1 cellular context compared by ENCODE assay signal in the genomic region with DNA sequence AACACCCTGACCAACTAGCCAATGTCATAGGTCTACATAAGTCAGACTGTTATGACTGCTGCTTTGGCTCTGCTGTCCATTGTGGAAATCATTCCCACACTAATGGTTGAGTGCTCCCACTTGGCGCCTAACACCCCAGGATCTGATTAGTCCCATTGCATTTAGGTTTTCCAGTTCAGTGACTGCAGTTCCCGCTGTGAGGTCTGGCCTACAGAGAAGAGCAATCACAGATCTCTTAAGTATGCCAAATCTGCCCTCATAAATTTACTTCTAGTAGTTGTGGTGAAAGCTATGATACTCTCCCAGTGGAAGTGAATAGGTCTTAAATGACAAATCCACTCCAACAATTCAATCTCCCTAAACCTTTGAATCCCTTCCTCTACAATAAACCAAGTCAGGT.
TF ChIP-seq lines count a peak whose summit lies in the region.

No MANE protein-coding gene starts in this region.

TF ChIP-seq in GM23338, 12 proteins besides CTCF, POLR2A, EP300 and RAD21 (continued from another document):
- TF ChIP-seq, protein P1, sequence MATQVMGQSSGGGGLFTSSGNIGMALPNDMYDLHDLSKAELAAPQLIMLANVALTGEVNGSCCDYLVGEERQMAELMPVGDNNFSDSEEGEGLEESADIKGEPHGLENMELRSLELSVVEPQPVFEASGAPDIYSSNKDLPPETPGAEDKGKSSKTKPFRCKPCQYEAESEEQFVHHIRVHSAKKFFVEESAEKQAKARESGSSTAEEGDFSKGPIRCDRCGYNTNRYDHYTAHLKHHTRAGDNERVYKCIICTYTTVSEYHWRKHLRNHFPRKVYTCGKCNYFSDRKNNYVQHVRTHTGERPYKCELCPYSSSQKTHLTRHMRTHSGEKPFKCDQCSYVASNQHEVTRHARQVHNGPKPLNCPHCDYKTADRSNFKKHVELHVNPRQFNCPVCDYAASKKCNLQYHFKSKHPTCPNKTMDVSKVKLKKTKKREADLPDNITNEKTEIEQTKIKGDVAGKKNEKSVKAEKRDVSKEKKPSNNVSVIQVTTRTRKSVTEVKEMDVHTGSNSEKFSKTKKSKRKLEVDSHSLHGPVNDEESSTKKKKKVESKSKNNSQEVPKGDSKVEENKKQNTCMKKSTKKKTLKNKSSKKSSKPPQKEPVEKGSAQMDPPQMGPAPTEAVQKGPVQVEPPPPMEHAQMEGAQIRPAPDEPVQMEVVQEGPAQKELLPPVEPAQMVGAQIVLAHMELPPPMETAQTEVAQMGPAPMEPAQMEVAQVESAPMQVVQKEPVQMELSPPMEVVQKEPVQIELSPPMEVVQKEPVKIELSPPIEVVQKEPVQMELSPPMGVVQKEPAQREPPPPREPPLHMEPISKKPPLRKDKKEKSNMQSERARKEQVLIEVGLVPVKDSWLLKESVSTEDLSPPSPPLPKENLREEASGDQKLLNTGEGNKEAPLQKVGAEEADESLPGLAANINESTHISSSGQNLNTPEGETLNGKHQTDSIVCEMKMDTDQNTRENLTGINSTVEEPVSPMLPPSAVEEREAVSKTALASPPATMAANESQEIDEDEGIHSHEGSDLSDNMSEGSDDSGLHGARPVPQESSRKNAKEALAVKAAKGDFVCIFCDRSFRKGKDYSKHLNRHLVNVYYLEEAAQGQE (IDR thresholded peaks at IDR 0.05; ENCODE audit: unreplicated experiment) = no peak
- no peak for TF ChIP-seq NANOG (IDR thresholded peaks at IDR 0.05; ENCODE audit: borderline replicate concordance)
- TF ChIP-seq JUNB (IDR thresholded peaks at IDR 0.05; ENCODE audit: unreplicated experiment) = no peak
- no peak for TF ChIP-seq STAT1 (IDR thresholded peaks at IDR 0.05; ENCODE audit: unreplicated experiment)
- TF ChIP-seq ZNF331 (CRISPR knock-in tag; IDR thresholded peaks at IDR 0.05; ENCODE audit: low read depth) = no peak
- no peak for TF ChIP-seq ZNF114 (CRISPR knock-in tag; IDR thresholded peaks at IDR 0.05)
- TF ChIP-seq CREB1 (CRISPR knock-in tag; IDR thresholded peaks at IDR 0.05; ENCODE audit: low read depth) = no peak
- TF ChIP-seq, protein P2, sequence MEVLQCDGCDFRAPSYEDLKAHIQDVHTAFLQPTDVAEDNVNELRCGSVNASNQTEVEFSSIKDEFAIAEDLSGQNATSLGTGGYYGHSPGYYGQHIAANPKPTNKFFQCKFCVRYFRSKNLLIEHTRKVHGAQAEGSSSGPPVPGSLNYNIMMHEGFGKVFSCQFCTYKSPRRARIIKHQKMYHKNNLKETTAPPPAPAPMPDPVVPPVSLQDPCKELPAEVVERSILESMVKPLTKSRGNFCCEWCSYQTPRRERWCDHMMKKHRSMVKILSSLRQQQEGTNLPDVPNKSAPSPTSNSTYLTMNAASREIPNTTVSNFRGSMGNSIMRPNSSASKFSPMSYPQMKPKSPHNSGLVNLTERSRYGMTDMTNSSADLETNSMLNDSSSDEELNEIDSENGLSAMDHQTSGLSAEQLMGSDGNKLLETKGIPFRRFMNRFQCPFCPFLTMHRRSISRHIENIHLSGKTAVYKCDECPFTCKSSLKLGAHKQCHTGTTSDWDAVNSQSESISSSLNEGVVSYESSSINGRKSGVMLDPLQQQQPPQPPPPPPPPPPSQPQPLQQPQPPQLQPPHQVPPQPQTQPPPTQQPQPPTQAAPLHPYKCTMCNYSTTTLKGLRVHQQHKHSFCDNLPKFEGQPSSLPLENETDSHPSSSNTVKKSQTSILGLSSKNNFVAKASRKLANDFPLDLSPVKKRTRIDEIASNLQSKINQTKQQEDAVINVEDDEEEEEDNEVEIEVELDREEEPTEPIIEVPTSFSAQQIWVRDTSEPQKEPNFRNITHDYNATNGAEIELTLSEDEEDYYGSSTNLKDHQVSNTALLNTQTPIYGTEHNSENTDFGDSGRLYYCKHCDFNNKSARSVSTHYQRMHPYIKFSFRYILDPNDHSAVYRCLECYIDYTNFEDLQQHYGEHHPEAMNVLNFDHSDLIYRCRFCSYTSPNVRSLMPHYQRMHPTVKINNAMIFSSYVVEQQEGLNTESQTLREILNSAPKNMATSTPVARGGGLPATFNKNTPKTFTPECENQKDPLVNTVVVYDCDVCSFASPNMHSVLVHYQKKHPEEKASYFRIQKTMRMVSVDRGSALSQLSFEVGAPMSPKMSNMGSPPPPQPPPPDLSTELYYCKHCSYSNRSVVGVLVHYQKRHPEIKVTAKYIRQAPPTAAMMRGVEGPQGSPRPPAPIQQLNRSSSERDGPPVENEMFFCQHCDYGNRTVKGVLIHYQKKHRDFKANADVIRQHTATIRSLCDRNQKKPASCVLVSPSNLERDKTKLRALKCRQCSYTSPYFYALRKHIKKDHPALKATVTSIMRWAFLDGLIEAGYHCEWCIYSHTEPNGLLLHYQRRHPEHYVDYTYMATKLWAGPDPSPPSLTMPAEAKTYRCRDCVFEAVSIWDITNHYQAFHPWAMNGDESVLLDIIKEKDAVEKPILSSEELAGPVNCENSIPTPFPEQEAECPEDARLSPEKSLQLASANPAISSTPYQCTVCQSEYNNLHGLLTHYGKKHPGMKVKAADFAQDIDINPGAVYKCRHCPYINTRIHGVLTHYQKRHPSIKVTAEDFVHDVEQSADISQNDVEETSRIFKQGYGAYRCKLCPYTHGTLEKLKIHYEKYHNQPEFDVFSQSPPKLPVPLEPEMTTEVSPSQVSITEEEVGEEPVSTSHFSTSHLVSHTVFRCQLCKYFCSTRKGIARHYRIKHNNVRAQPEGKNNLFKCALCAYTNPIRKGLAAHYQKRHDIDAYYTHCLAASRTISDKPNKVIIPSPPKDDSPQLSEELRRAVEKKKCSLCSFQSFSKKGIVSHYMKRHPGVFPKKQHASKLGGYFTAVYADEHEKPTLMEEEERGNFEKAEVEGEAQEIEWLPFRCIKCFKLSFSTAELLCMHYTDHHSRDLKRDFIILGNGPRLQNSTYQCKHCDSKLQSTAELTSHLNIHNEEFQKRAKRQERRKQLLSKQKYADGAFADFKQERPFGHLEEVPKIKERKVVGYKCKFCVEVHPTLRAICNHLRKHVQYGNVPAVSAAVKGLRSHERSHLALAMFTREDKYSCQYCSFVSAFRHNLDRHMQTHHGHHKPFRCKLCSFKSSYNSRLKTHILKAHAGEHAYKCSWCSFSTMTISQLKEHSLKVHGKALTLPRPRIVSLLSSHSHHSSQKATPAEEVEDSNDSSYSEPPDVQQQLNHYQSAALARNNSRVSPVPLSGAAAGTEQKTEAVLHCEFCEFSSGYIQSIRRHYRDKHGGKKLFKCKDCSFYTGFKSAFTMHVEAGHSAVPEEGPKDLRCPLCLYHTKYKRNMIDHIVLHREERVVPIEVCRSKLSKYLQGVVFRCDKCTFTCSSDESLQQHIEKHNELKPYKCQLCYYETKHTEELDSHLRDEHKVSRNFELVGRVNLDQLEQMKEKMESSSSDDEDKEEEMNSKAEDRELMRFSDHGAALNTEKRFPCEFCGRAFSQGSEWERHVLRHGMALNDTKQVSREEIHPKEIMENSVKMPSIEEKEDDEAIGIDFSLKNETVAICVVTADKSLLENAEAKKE (CRISPR knock-in tag; IDR thresholded peaks at IDR 0.05) = no peak
- TF ChIP-seq POLR2AphosphoS5 (IDR thresholded peaks at IDR 0.05; ENCODE audit: low read depth) = no peak
